25 cellular contexts compared by ENCODE assay signal in the genomic region with DNA sequence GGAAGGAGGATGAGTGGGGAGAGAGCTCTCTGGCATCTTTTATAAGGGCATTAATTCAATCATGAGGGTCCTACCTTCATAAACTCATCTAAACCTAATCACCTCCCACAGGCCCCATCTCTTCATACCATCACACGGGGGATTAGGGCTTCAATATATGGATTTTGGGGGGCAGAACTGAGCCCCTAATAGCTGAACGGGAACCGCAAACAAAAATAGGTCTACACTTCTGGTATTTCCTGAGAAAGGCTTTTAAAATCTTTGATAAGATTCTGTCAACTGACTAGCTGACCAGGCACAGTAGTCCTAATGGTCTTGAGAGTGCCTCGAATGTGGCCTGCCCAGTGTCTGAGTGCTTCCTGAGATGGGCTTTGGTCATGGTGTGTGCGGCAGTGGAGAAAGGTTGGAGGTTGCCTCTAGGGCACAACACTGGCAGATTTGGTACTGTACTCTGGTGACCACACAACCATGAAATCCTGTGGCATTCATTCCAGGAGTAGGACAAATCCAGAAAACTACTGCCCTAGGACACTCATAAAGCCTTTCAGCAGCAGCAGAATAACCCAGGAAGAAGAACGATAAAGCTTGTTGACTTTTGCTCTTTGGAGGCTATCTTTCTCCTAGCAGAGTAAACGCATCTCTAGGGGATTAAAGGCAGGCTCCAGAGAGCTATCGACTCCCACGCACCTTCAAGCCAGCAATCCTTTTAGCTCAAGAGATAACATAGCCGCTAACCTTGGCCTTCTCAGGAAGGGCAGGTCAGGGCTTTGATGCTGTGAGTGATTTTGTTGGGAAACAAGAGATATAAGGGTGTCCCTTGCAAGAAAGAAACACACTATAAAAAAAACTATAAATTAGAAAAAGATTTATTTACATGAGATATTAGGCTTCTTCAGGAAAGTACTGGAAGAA. TPM values are rescaled to one million over a fixed set of nuclear protein-coding genes. Genes with fewer than 3 reads are reported as not detected.
"Had no signal": no experiment of that assay in that cellular context is flagged by ENCODE, and none has a peak within 500 bp of the region (broad histone marks: within the 10 kb centered on the region; RNA-seq: fewer than 3 reads in every experiment).

No MANE protein-coding gene starts in this region.

- H3K4me3 ChIP-seq: esophagus muscularis mucosa, heart right ventricle, left ventricle myocardium inferior, lung, mucosa of descending colon, right lobe of liver, tibial nerve had no signal

- H3K9me3 Mint-ChIP-seq: activated naive CD8-positive, alpha-beta T cell treated with anti-CD3 and anti-CD28 coated beads, Interleukin-2, amount 50 U/mL, for 24 hours; activated T-helper 2 cell treated with anti-CD3 and anti-CD28 coated beads, Interferon-gamma antibody, Interleukin-2, Interleukin-4, amounts not matched to agents 10 μg/mL and 5 μg/mL and 100 μg/mL, durations not matched to agents 14 hours and 24 hours and 36 hours; dendritic cell treated with granulocyte-macrophage colony-stimulating factor and Interleukin-4, amounts not matched to agents 40 ng/mL and 50 ng/mL, for 4 days; natural killer cell treated with Interleukin-12 subunit alpha and Interleukin-12 subunit beta and Interleukin-15 and Interleukin-18, amount 100 ng/mL, for 72 hours had no signal

- H3K27me3 ChIP-seq: esophagus muscularis mucosa, foreskin keratinocyte, right lobe of liver, tibial nerve had no signal

- H3K36me3 ChIP-seq: esophagus muscularis mucosa, heart right ventricle, left ventricle myocardium inferior, right lobe of liver, tibial nerve had no signal

- H3K27me3 Mint-ChIP-seq: activated CD8-positive, alpha-beta memory T cell treated with anti-CD3 and anti-CD28 coated beads, Interleukin-2, amount 10 ng/mL, durations not matched to agents 7 days and 5 days; activated naive CD8-positive, alpha-beta T cell treated with anti-CD3 and anti-CD28 coated beads, Interleukin-2, amount 50 U/mL, for 24 hours; dendritic cell treated with granulocyte-macrophage colony-stimulating factor and Interleukin-4, amounts not matched to agents 40 ng/mL and 50 ng/mL, for 4 days had no signal

- H3K4me1 ChIP-seq: esophagus muscularis mucosa, foreskin keratinocyte, heart right ventricle, left ventricle myocardium inferior, tibial nerve had no signal

- FAIRE-seq: islet of Langerhans had no signal

- DNase-seq: activated CD4-positive, alpha-beta T cell treated with anti-CD3 and anti-CD28 coated beads for 36 hours; activated CD4-positive, CD25-positive, alpha-beta regulatory T cell; activated CD8-positive, alpha-beta memory T cell treated with anti-CD3 and anti-CD28 coated beads, Interleukin-2, amount 10 ng/mL, durations not matched to agents 7 days and 5 days; activated CD8-positive, alpha-beta T cell treated with anti-CD3 and anti-CD28 coated beads, Interleukin-2, amount 10 ng/mL, durations not matched to agents 7 days and 5 days; activated naive CD8-positive, alpha-beta T cell treated with anti-CD3 and anti-CD28 coated beads, Interleukin-2, amount 50 U/mL, for 24 hours; activated T-cell treated with anti-CD3 and anti-CD28 coated beads, Interleukin-2, amount 50 U/mL, for 48 hours; amygdala; central memory CD4-positive, alpha-beta T cell; foreskin keratinocyte; heart right ventricle; left ventricle myocardium inferior; mucosa of descending colon; posterior cingulate gyrus; right lobe of liver; stimulated activated CD4-positive, alpha-beta T cell treated with anti-CD3 and anti-CD28 coated beads, Interleukin-2, amount 100 ng/mL, for 48 hours; stimulated activated naive CD4-positive, alpha-beta T cell treated with Interleukin-2 at 50 U/mL for 16 hours had no signal

- H3K27ac Mint-ChIP-seq: activated CD4-positive, alpha-beta T cell treated with anti-CD3 and anti-CD28 coated beads for 36 hours; activated CD8-positive, alpha-beta memory T cell treated with anti-CD3 and anti-CD28 coated beads, Interleukin-2, amount 10 ng/mL, durations not matched to agents 7 days and 5 days; activated CD8-positive, alpha-beta T cell treated with anti-CD3 and anti-CD28 coated beads, Interleukin-2, amount 10 ng/mL, durations not matched to agents 7 days and 5 days; activated naive CD4-positive, alpha-beta T cell treated with anti-CD3 and anti-CD28 coated beads, Interleukin-2, amount 50 U/mL, for 24 hours; activated naive CD8-positive, alpha-beta T cell treated with anti-CD3 and anti-CD28 coated beads, Interleukin-2, amount 50 U/mL, for 24 hours; activated T-helper 2 cell treated with anti-CD3 and anti-CD28 coated beads, Interferon-gamma antibody, Interleukin-2, Interleukin-4, amounts not matched to agents 10 μg/mL and 5 μg/mL and 100 μg/mL, durations not matched to agents 14 hours and 24 hours and 36 hours; dendritic cell treated with granulocyte-macrophage colony-stimulating factor and Interleukin-4, amounts not matched to agents 40 ng/mL and 50 ng/mL, for 4 days; natural killer cell treated with Interleukin-12 subunit alpha and Interleukin-12 subunit beta and Interleukin-15 and Interleukin-18, amount 100 ng/mL, for 72 hours had no signal

- H3K4me3 Mint-ChIP-seq: activated CD4-positive, alpha-beta T cell treated with anti-CD3 and anti-CD28 coated beads for 36 hours; activated CD8-positive, alpha-beta memory T cell treated with anti-CD3 and anti-CD28 coated beads, Interleukin-2, amount 10 ng/mL, durations not matched to agents 7 days and 5 days; activated CD8-positive, alpha-beta T cell treated with anti-CD3 and anti-CD28 coated beads, Interleukin-2, amount 10 ng/mL, durations not matched to agents 7 days and 5 days; activated naive CD4-positive, alpha-beta T cell treated with anti-CD3 and anti-CD28 coated beads, Interleukin-2, amount 50 U/mL, for 24 hours; activated naive CD8-positive, alpha-beta T cell treated with anti-CD3 and anti-CD28 coated beads, Interleukin-2, amount 50 U/mL, for 24 hours; dendritic cell treated with granulocyte-macrophage colony-stimulating factor and Interleukin-4, amounts not matched to agents 40 ng/mL and 50 ng/mL, for 4 days; natural killer cell treated with Interleukin-12 subunit alpha and Interleukin-12 subunit beta and Interleukin-15 and Interleukin-18, amount 100 ng/mL, for 72 hours had no signal

- ATAC-seq: activated CD4-positive, alpha-beta T cell treated with anti-CD3 and anti-CD28 coated beads for 36 hours; activated CD8-positive, alpha-beta memory T cell treated with anti-CD3 and anti-CD28 coated beads, Interleukin-2, amount 10 ng/mL, durations not matched to agents 7 days and 5 days; activated CD8-positive, alpha-beta T cell treated with anti-CD3 and anti-CD28 coated beads, Interleukin-2, amount 10 ng/mL, durations not matched to agents 7 days and 5 days; activated naive CD8-positive, alpha-beta T cell treated with anti-CD3 and anti-CD28 coated beads, Interleukin-2, amount 50 U/mL, for 24 hours; foreskin keratinocyte; heart right ventricle; mucosa of descending colon; natural killer cell treated with Interleukin-12 subunit alpha and Interleukin-12 subunit beta and Interleukin-15 and Interleukin-18, amount 100 ng/mL, for 72 hours had no signal

- H3K9me3 ChIP-seq: esophagus muscularis mucosa, heart right ventricle, left ventricle myocardium inferior, mucosa of descending colon, right lobe of liver, tibial nerve had no signal

- H3K36me3 Mint-ChIP-seq: activated CD8-positive, alpha-beta memory T cell treated with anti-CD3 and anti-CD28 coated beads, Interleukin-2, amount 10 ng/mL, durations not matched to agents 7 days and 5 days; activated naive CD4-positive, alpha-beta T cell treated with anti-CD3 and anti-CD28 coated beads, Interleukin-2, amount 50 U/mL, for 24 hours; natural killer cell treated with Interleukin-12 subunit alpha and Interleukin-12 subunit beta and Interleukin-15 and Interleukin-18, amount 100 ng/mL, for 72 hours had no signal

- H3K4me1 Mint-ChIP-seq: activated CD4-positive, alpha-beta T cell treated with anti-CD3 and anti-CD28 coated beads for 36 hours; activated CD8-positive, alpha-beta memory T cell treated with anti-CD3 and anti-CD28 coated beads, Interleukin-2, amount 10 ng/mL, durations not matched to agents 7 days and 5 days; activated naive CD4-positive, alpha-beta T cell treated with anti-CD3 and anti-CD28 coated beads, Interleukin-2, amount 50 U/mL, for 24 hours; activated naive CD8-positive, alpha-beta T cell treated with anti-CD3 and anti-CD28 coated beads, Interleukin-2, amount 50 U/mL, for 24 hours had no signal

- H3K27ac ChIP-seq: esophagus muscularis mucosa, foreskin keratinocyte, heart right ventricle, left ventricle myocardium inferior, right lobe of liver, tibial nerve had no signal

RNA-seq across cellular contexts. Expression of a gene that starts 12.3 kb away (rescaled TPM):
- total RNA-seq: activated CD4-positive, alpha-beta T cell treated with anti-CD3 and anti-CD28 coated beads for 36 hours; activated CD8-positive, alpha-beta memory T cell treated with anti-CD3 and anti-CD28 coated beads, Interleukin-2, amount 10 ng/mL, durations not matched to agents 7 days and 5 days; activated CD8-positive, alpha-beta T cell treated with anti-CD3 and anti-CD28 coated beads, Interleukin-2, amount 10 ng/mL, durations not matched to agents 7 days and 5 days; activated T-helper 2 cell treated with anti-CD3 and anti-CD28 coated beads, Interferon-gamma antibody, Interleukin-2, Interleukin-4, amounts not matched to agents 10 μg/mL and 5 μg/mL and 100 μg/mL, durations not matched to agents 14 hours and 24 hours and 36 hours; foreskin keratinocyte; myocyte; natural killer cell treated with Interleukin-12 subunit alpha and Interleukin-12 subunit beta and Interleukin-15 and Interleukin-18, amount 100 ng/mL, for 72 hours had no signal
- polyA plus RNA-seq: foreskin keratinocyte had no signal
